In the genomic region with DNA sequence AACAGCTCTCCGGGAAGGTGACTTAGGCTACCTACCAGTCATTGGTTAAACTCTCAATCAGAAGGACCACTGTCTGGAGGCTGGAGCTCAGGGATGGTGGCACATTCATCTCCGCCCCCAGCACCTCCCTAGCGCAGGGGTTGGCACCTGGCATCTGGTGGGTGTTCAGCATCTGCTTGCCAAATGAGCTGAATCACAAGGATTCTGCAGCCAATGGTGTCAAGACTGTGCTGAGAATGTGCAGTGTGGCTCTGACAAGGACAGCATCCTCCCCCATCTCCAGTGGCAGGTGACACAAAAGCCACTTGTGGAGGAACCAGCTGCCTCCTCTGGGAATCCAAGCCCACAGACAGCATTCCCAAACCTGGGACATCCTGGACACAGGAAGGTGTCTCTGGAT, we compare ENCODE assay signal across 19 cellular contexts. TPM values are rescaled to one million over a fixed set of nuclear protein-coding genes. Genes with fewer than 3 reads are reported as not detected.
DNase-seq lines count a peak whose midpoint lies in the region.
"Had no signal": no experiment of that assay in that cellular context is flagged by ENCODE, and none has a peak within 500 bp of the region (broad histone marks: within the 10 kb centered on the region; RNA-seq: fewer than 3 reads in every experiment).

No MANE protein-coding gene starts in this region.

- DNase-seq in DMS79 treated with DMSO at 0.1 percent for 48 hours (lab: John Stamatoyannopoulos, UW) (peak; percentile 8), DMS79 (lab: John Stamatoyannopoulos, UW) (no peak), Ammon's horn (ENCODE audit: low spot score) (peak; percentile 52), caudate nucleus (lab: John Stamatoyannopoulos, UW) (peak in 39 of 61 donors; percentile 6 to 83 (median 37)), neuronal stem cell (ENCODE audit: low spot score) (no peak), NCI-H2171 treated with DMSO at 0.1 percent for 48 hours (lab: John Stamatoyannopoulos, UW) (no peak), H7 (no peak), NCI-H128 (lab: John Stamatoyannopoulos, UW; ENCODE audit: unreplicated experiment) (no peak)
- DNase-seq: Caco-2; CD8-positive, alpha-beta memory T cell; DMS53; GM23248; H9 had no signal

- peaks cover 0 to 1% of the 10 kb centered on the region in 2 donors for H3K9me3 ChIP-seq in neuronal stem cell (replicated peaks in 1 of 2; ENCODE audit: control insufficient read depth in 2 of 2, insufficient read depth in 1 of 2, low read depth in 1 of 2, low read length in 2 of 2)
- H3K9me3 ChIP-seq: Caco-2 had no signal

- H3K27me3 ChIP-seq in neuronal stem cell (ENCODE audit: control insufficient read depth in 3 of 3, insufficient read depth in 3 of 3, low read depth in 1 of 3, low read length in 3 of 3) (peaks cover 0 to 25% (median 0%) of the 10 kb centered on the region in 3 experiments), H7 (ENCODE audit: control insufficient read depth, insufficient read depth, low read length) (no peaks in the 10 kb centered on the region)
- H3K27me3 ChIP-seq: BLaER1 had no signal

- H3K14ac ChIP-seq in neuronal stem cell (ENCODE audit: low read length), result no peak overlapping the region

- H3K23ac ChIP-seq in neuronal stem cell (ENCODE audit: low read depth, low read length, poor library complexity), result peak overlapping the region; percentile 23

- no peak overlapping the region for H3K18ac ChIP-seq in neuronal stem cell (ENCODE audit: low read length)

- peaks cover 0 to 1% of the 10 kb centered on the region in 2 donors for H3K4me1 ChIP-seq in neuronal stem cell (ENCODE audit: control insufficient read depth in 2 of 2, insufficient read depth in 1 of 2, low read depth in 1 of 2, low read length in 2 of 2)
- H3K4me1 ChIP-seq: Caco-2 had no signal

- WGBS in neuronal stem cell (ENCODE audit: extremely low coverage in 2 of 2, insufficient read length in 2 of 2, insufficient replicate concordance in 1 of 2), 2 donors, result no CpG with 5 or more reads among the region's 3 CpGs

- peak overlapping the region; percentile 33 for H2AK5ac ChIP-seq in neuronal stem cell (ENCODE audit: low read depth, low read length)

- H3K27ac ChIP-seq in caudate nucleus (ENCODE audit: low read depth, low read length) (no peak overlapping the region), neuronal stem cell (replicated peaks; ENCODE audit: low read length) (no peak overlapping the region)
- H3K27ac ChIP-seq: 22Rv1, BLaER1, HL-60 had no signal

- no peaks in the 10 kb centered on the region for H3K79me1 ChIP-seq in neuronal stem cell (ENCODE audit: low read depth, low read length)

- no peak overlapping the region for H3K4me3 ChIP-seq in neuronal stem cell (ENCODE audit: low read length in 2 of 2)
- H3K4me3 ChIP-seq in H7 (ENCODE audit: insufficient read depth, low read depth, low read length), result no peak overlapping the region
- H3K4me3 ChIP-seq: BLaER1, GM12878, GM23248 had no signal

- no peak overlapping the region for H2BK12ac ChIP-seq in neuronal stem cell (ENCODE audit: low read length)

- H4K91ac ChIP-seq in neuronal stem cell (ENCODE audit: low read depth, low read length, poor library complexity), result no peak overlapping the region

- H2BK15ac ChIP-seq in neuronal stem cell (ENCODE audit: low read length), result peak overlapping the region; percentile 70

- H4K8ac ChIP-seq in neuronal stem cell (ENCODE audit: low read depth, low read length), result no peak overlapping the region

- no peak overlapping the region for H2BK5ac ChIP-seq in neuronal stem cell (ENCODE audit: low read length)

- no peak overlapping the region for H2AFZ ChIP-seq in neuronal stem cell (ENCODE audit: low read length)

- no peak overlapping the region for H2BK120ac ChIP-seq in neuronal stem cell (ENCODE audit: low read depth, low read length)

- no peak overlapping the region for H3K4ac ChIP-seq in neuronal stem cell (ENCODE audit: low read length)

- peak overlapping the region; percentile 24 for H3K9ac ChIP-seq in neuronal stem cell (ENCODE audit: low read depth, low read length, poor library complexity)
- H3K9ac ChIP-seq: BLaER1 had no signal

- H3K36me3 ChIP-seq in neuronal stem cell (replicated peaks in 1 of 2; ENCODE audit: control insufficient read depth in 2 of 2, insufficient read depth in 2 of 2, low read length in 2 of 2) (no peaks in the 10 kb centered on the region), H7 (replicated peaks; ENCODE audit: control insufficient read depth, insufficient read depth, low read length) (no peaks in the 10 kb centered on the region)
- H3K36me3 ChIP-seq: BLaER1 had no signal

- H3K4me2 ChIP-seq in neuronal stem cell (ENCODE audit: insufficient read depth, low read length, poor library complexity, severe bottlenecking), result no peak overlapping the region
- H3K4me2 ChIP-seq: BLaER1 had no signal

RNA-seq across cellular contexts. Expression of gene PLXDC1, which starts 35.2 kb away (rescaled TPM):
- polyA plus RNA-seq in neuronal stem cell (2013, experiment 1 of 2), result 0.56 TPM
- 0.46 TPM for polyA plus RNA-seq in neuronal stem cell (2013, experiment 2 of 2)
- total RNA-seq in H7 (2014; rRNA removed; shearing (Covaris generic)), result 0.18 and 0.38 TPM in 2 replicates
- total RNA-seq: GM12878, GM23248 had no signal

RNA-seq across cellular contexts. Expression of gene ARL5C, which starts 49.7 kb away (rescaled TPM):
- not detected for polyA plus RNA-seq in neuronal stem cell (2013, experiment 1 of 2)
- not detected for polyA plus RNA-seq in neuronal stem cell (2013, experiment 2 of 2)
- total RNA-seq in H7 (2014; rRNA removed; shearing (Covaris generic)), result not detected in 2 replicates
- total RNA-seq: A673; Caco-2; CD8-positive, alpha-beta memory T cell; G401; GM12878; GM23248; H9 had no signal
- polyA plus RNA-seq: CD8-positive, alpha-beta memory T cell; GM12878; GM23248 had no signal

Comparison
In these comparisons a context has a peak if more than half of its experiments do, and no peak if none do; other contexts are left out.
1. DNase-seq: peak in DMS79 treated with DMSO at 0.1 percent for 48 hours (single experiment), Ammon's horn (single experiment) and caudate nucleus (39 of 61); none in DMS79 (single experiment), neuronal stem cell (single experiment), NCI-H2171 treated with DMSO at 0.1 percent for 48 hours (single experiment), H7 (single experiment) and NCI-H128 (single experiment).